Comparison of ENCODE assay signal across 22 cellular contexts in the genomic region with DNA sequence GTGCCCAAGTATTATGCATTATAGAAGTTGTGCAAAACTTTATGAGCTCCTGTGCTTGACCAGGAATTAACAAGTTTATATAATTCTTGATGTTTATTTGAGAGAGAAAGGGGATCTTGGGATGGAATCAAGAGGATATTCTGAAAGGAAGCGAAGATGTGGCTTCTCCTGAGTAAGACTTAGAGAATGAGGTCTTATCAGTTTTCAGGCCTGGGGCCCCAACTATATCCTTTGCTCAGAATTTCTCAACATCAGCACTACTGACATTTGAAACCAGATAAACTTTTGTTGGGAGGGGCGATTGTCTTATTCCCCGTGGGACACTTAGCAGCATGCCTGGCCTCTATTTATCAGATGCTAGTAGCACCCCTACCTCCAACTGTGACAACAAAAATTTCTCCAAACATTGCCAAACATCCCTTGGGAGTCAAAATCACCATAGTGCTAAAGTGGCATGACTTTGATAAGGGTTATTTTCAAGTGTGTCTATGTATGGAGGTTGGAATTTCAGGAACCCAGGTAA.
"Had no signal": no experiment of that assay in that cellular context is flagged by ENCODE, and none has a peak within 500 bp of the region (broad histone marks: within the 10 kb centered on the region; RNA-seq: fewer than 3 reads in every experiment).

No MANE protein-coding gene starts in this region.

- H3K9me3 ChIP-seq: colonic mucosa, esophagus squamous epithelium, psoas muscle, right lobe of liver, testis had no signal

- H3K27ac ChIP-seq: colonic mucosa, esophagus squamous epithelium, hepatocyte, psoas muscle, right lobe of liver, spleen, testis, tibial nerve had no signal

- ATAC-seq: left colon; left ventricle myocardium superior; psoas muscle; right lobe of liver; stimulated activated memory B cell treated with anti-CD40 and anti-IgM and Interleukin-4, amounts not matched to agents 10 μg/mL and 1 μg/mL and 100 μg/mL, for 72 hours had no signal

- H3K27me3 ChIP-seq: colonic mucosa, esophagus squamous epithelium, hepatocyte, right lobe of liver, spleen, testis, tibial nerve had no signal

- DNase-seq: colonic mucosa; dermis blood vessel endothelial cell; esophagus squamous epithelium; foreskin melanocyte; head of caudate nucleus; left colon; left ventricle myocardium superior; mesenchymal stem cell; naive B cell; nephron progenitor cell; psoas muscle; retina; right lobe of liver; spleen; stimulated activated CD4-positive, alpha-beta T cell treated with anti-CD3 and anti-CD28 coated beads, Interleukin-15, amount 100 ng/mL, for 24 hours; stimulated activated CD4-positive, alpha-beta T cell treated with anti-CD3 and anti-CD28 coated beads, Interleukin-1b, Interleukin-23, amount 100 ng/mL, for 48 hours; stimulated activated CD4-positive, alpha-beta T cell treated with anti-CD3 and anti-CD28 coated beads, Interleukin-4, amount 100 ng/mL, for 24 hours; testis had no signal

- H3K36me3 ChIP-seq: colonic mucosa, esophagus squamous epithelium, right lobe of liver, spleen, tibial nerve had no signal

- H3K4me3 ChIP-seq: colonic mucosa, esophagus squamous epithelium, hepatocyte, lung, psoas muscle, right lobe of liver, spleen, testis, tibial nerve had no signal

- H3K4me1 ChIP-seq: colonic mucosa, esophagus squamous epithelium, psoas muscle, right lobe of liver, spleen, testis, tibial nerve had no signal
